In the genomic region with DNA sequence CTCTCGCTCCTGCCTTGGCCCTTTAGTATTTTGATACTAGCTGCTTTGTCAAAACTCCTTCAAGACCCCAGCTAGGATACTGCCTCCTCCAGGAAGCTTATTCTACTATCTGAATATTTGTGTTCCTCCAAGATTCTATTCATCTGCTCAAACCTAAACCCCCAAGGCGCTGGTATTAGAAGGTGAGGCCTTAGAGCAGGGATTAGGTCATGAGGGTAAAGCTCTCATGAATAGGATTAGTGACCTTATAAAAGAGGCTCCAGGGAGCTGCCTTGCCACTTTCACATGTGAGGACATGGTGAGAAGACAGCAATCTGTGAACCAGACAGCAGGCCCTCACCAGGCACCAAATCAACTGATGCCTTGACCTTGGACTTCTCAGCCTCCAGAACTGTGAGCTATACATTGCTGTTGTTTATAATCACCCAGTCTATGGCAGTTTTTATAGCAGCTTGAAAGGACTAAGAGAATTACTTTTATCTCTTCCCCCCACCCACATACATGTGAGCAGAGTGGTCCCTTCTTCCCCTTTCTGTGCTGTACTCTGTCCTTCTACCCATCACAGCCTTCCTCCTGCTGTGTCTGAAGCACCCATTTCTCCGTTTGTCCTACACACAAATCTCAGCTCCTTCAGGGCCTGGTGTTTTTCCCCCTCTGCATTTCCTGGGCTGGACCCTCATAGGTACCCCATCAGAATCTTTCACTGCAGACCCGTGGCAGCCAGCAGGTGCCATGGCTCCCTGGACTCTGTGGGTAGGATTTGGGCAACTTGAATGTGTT, we compare ENCODE assay signal across 8 cellular contexts. TPM values are rescaled to one million over a fixed set of nuclear protein-coding genes. Genes with fewer than 3 reads are reported as not detected.
DNase-seq lines count a peak whose midpoint lies in the region; ATAC-seq and TF ChIP-seq lines count a peak whose summit lies in the region.

No MANE protein-coding gene starts in this region.

- POLR2A ChIA-PET in T-cell (lab: Charles Lee) = no interaction called here

- H3K36me3 Mint-ChIP-seq in osteocyte (ENCODE audit: unreplicated experiment) (no peaks in the 10 kb centered on the region), T-cell (peaks cover 13% of the 10 kb centered on the region)

- H3K9me3 Mint-ChIP-seq in osteocyte (ENCODE audit: unreplicated experiment) = no peaks in the 10 kb centered on the region
- H3K9me3 Mint-ChIP-seq in T-cell = no peaks in the 10 kb centered on the region

- H3K4me3 Mint-ChIP-seq in osteocyte (ENCODE audit: unreplicated experiment) = peak overlapping the region; percentile 1
- H3K4me3 Mint-ChIP-seq in T-cell = no peak overlapping the region

- peaks cover 9% of the 10 kb centered on the region in 2 donors for H3K4me1 ChIP-seq in breast epithelium

- H3K27ac ChIP-seq in breast epithelium = peak overlapping the region; percentile 76 to 91

- H3K27me3 ChIP-seq in breast epithelium = no peaks in the 10 kb centered on the region

- no peak for TF ChIP-seq POLR2A in breast epithelium (IDR thresholded peaks at IDR 0.05)

- H3K4me3 ChIP-seq in breast epithelium = no peak overlapping the region

- TF ChIP-seq CTCF in breast epithelium (IDR thresholded peaks at IDR 0.05) (no peak), osteocyte (IDR thresholded peaks at IDR 0.05) (no peak)

- H3K27me3 Mint-ChIP-seq in osteocyte (ENCODE audit: unreplicated experiment) (no peaks in the 10 kb centered on the region), T-cell (no peaks in the 10 kb centered on the region)

- peak overlapping the region; percentile 86 for H3K27ac Mint-ChIP-seq in osteocyte (ENCODE audit: unreplicated experiment)
- H3K27ac Mint-ChIP-seq in T-cell = no peak overlapping the region

- H3K4me1 Mint-ChIP-seq in osteocyte (ENCODE audit: unreplicated experiment) = peaks cover 52% of the 10 kb centered on the region
- H3K4me1 Mint-ChIP-seq in T-cell = peaks cover 0 to 11% (median 1%) of the 10 kb centered on the region in 3 donors

- H3K36me3 ChIP-seq in breast epithelium = no peaks in the 10 kb centered on the region

- CTCF ChIA-PET in T-cell (lab: Charles Lee) = no interaction called here

- ATAC-seq in GM18870 (IDR thresholded peaks at IDR 0.05; ENCODE audit: unreplicated experiment) (peak; percentile 13), HG03196 (IDR thresholded peaks at IDR 0.05; ENCODE audit: unreplicated experiment) (peak; percentile 1), T-cell (replicated peaks in 1 of 4) (no peak), GM18861 (IDR thresholded peaks at IDR 0.05; ENCODE audit: unreplicated experiment) (no peak)

- H3K9me3 ChIP-seq in breast epithelium = no peaks in the 10 kb centered on the region

- DNase-seq in breast epithelium (ENCODE audit: low spot score in 2 of 2) (no peak), osteocyte (ENCODE audit: extremely low spot score, unreplicated experiment) (no peak), epidermal melanocyte (ENCODE audit: insufficient read length, low spot score) (no peak), T-cell (no peak), nucleus accumbens (lab: John Stamatoyannopoulos, UW) (no peak)

- intact Hi-C loops in breast epithelium (cut with DNase I; ENCODE audit: low total_unique reads) = no loop called here

RNA-seq across cellular contexts. Expression of gene HS1BP3, which starts 54.5 kb away (rescaled TPM):
- total RNA-seq in breast epithelium (10 to 100 TPM; 19.0 to 31.8 (median 25.9) TPM), osteocyte (40.5 and 42.8 TPM in 2 replicates), T-cell (10 to 100 TPM; 11.1 to 20.7 (median 17.2) TPM)

Comparison
In these comparisons a context has a peak if more than half of its experiments do, and no peak if none do; other contexts are left out.
1. ATAC-seq: peak in GM18870 (single experiment) and HG03196 (single experiment); none in T-cell (0 of 4) and GM18861 (single experiment).